ENCODE assay signal across 7 cellular contexts in the genomic region with DNA sequence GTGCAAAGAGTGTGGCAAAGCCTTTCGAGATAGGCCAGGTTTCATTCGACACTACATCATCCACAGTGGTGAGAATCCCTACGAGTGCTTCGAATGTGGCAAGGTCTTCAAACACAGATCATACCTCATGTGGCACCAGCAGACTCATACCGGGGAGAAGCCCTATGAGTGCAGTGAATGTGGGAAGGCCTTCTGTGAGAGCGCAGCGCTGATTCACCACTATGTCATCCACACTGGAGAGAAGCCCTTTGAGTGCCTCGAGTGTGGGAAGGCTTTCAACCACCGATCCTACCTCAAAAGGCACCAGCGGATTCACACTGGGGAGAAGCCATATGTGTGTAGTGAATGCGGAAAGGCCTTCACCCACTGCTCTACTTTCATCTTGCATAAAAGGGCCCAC.
A peak's percentile ranks its signal among the peaks of the same experiment; 100 is the strongest.
DNase-seq lines count a peak whose midpoint lies in the region; ATAC-seq and TF ChIP-seq lines count a peak whose summit lies in the region.
"Not testable (repeated sequence)": the region's sequence is repeated elsewhere in the genome, so short reads cannot be mapped to it uniquely, and the experiment has no call there.

No MANE protein-coding gene starts in this region.

- not testable (repeated sequence) for H3K4me3 ChIP-seq in brain microvascular endothelial cell (ENCODE audit: low read depth, low read length)

- in situ Hi-C loops in brain microvascular endothelial cell (cut with HindIII; ENCODE audit: low pct_ligation_motif_present, low sequenced_read_pairs): not testable (repeated sequence)

- peaks cover 96% of the 10 kb centered on the region for H3K36me3 Mint-ChIP-seq in stimulated activated effector memory CD8-positive, alpha-beta T cell treated with anti-CD3 and anti-CD28 coated beads, Interleukin-12 subunit alpha, Interleukin-12 subunit beta, amount 100 ng/mL, for 72 hours

- H3K4me1 Mint-ChIP-seq in stimulated activated effector memory CD8-positive, alpha-beta T cell treated with anti-CD3 and anti-CD28 coated beads, Interleukin-12 subunit alpha, Interleukin-12 subunit beta, amount 100 ng/mL, for 72 hours: not testable (repeated sequence)

- not testable (repeated sequence) for H3K9me3 Mint-ChIP-seq in stimulated activated effector memory CD8-positive, alpha-beta T cell treated with anti-CD3 and anti-CD28 coated beads, Interleukin-12 subunit alpha, Interleukin-12 subunit beta, amount 100 ng/mL, for 72 hours

- H3K36me3 ChIP-seq in brain microvascular endothelial cell (replicated peaks): peaks cover 51% of the 10 kb centered on the region

- H3K4me3 Mint-ChIP-seq in stimulated activated effector memory CD8-positive, alpha-beta T cell treated with anti-CD3 and anti-CD28 coated beads, Interleukin-12 subunit alpha, Interleukin-12 subunit beta, amount 100 ng/mL, for 72 hours: not testable (repeated sequence)

- H3K27ac Mint-ChIP-seq in stimulated activated effector memory CD8-positive, alpha-beta T cell treated with anti-CD3 and anti-CD28 coated beads, Interleukin-12 subunit alpha, Interleukin-12 subunit beta, amount 100 ng/mL, for 72 hours: not testable (repeated sequence)

- DNase-seq in ELR (ENCODE audit: low read depth) (peak; percentile 69), NCI-H226 (peak; percentile 69), brain microvascular endothelial cell (peak; percentile 32), islet precursor cell (peak; percentile 70)
- peak; percentile 25 to 38 for DNase-seq in activated CD4-positive, alpha-beta T cell treated with anti-CD3 and anti-CD28 coated beads, Interleukin-2, amount 50 U/mL, for 48 hours
- peak; percentile 31 for DNase-seq in activated naive CD4-positive, alpha-beta T cell treated with Interleukin-2 at 50 U/mL for 16 hours
- not testable (repeated sequence) for DNase-seq in stimulated activated effector memory CD8-positive, alpha-beta T cell treated with anti-CD3 and anti-CD28 coated beads, Interleukin-12 subunit alpha, Interleukin-12 subunit beta, amount 100 ng/mL, for 72 hours (ENCODE audit: low spot score in 2 of 2)

- peak; percentile 98 for ATAC-seq in stimulated activated effector memory CD8-positive, alpha-beta T cell treated with anti-CD3 and anti-CD28 coated beads, Interleukin-12 subunit alpha, Interleukin-12 subunit beta, amount 100 ng/mL, for 72 hours

- not testable (repeated sequence) for H3K27me3 ChIP-seq in brain microvascular endothelial cell (replicated peaks)

- H3K27ac ChIP-seq in brain microvascular endothelial cell: not testable (repeated sequence)

- not testable (repeated sequence) for TF ChIP-seq CTCF in brain microvascular endothelial cell (IDR thresholded peaks at IDR 0.05; ENCODE audit: low read depth, low read length, missing control alignments)
